ENCODE assay signal across 28 cellular contexts in the genomic region with DNA sequence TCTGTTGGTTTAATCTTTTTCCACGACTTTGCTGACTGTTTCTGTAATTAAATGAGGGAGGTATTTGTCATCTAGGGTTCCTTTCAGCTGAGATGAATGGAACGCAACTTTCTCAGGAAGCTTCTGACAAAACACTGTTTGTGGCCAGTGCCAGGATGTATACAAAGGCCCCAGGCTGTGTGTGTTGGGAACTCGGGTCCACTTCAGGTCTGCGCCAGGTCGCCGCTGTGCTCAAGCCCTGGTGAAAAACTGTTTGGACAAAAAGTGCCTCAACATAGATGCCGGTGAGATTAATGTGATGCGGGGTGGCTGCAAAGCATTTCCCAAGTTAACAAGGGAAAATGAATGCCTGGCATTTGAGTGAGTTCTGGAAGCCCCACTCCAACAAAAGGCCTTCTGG.
DNase-seq lines count a peak whose midpoint lies in the region; ATAC-seq, FAIRE-seq and TF ChIP-seq lines count a peak whose summit lies in the region.
"Had no signal": no experiment of that assay in that cellular context is flagged by ENCODE, and none has a peak within 500 bp of the region (broad histone marks: within the 10 kb centered on the region; RNA-seq: fewer than 3 reads in every experiment).

No MANE protein-coding gene starts in this region.

- no peaks in the 10 kb centered on the region for H3F3A ChIP-seq in GM23338 (replicated peaks; ENCODE audit: low read depth)

- 0 out of 2 replicates have a peak, but pooled peaks cover 8% of the 10 kb centered on the region for H3K4me1 ChIP-seq in GM23338 (ENCODE audit: insufficient read depth)
- H3K4me1 ChIP-seq in endothelial cell of umbilical vein (ENCODE audit: control insufficient read depth, extremely low read depth, insufficient read depth, low read length) = no peaks in the 10 kb centered on the region
- no peaks in the 10 kb centered on the region for H3K4me1 ChIP-seq in pancreas
- H3K4me1 ChIP-seq: gastrocnemius medialis, HAP-1, sigmoid colon had no signal

- POLR2A ChIA-PET in endothelial cell of umbilical vein (lab: Charles Lee) = no interaction called here

- no peak for TF ChIP-seq POLR2A in endothelial cell of umbilical vein (IDR thresholded peaks at IDR 0.05; ENCODE audit: low read depth, low read length)
- TF ChIP-seq POLR2A in erythroblast (IDR thresholded peaks at IDR 0.05; ENCODE audit: low read length) = no peak

- intact Hi-C loops in endothelial cell of umbilical vein (cut with micrococcal nuclease) (no loop called here), pancreas (cut with DNase I) (no loop called here)

- BruUV-seq in endothelial cell of umbilical vein (replicated peaks; lab: Mats Ljungman, UMichigan) = no TSS peak

- H3K27ac Mint-ChIP-seq in GM23338 = no peak overlapping the region
- H3K27ac Mint-ChIP-seq in stimulated activated memory B cell treated with anti-CD40 and anti-IgM and Interleukin-4, amounts not matched to agents 10 μg/mL and 1 μg/mL and 100 μg/mL, for 72 hours = no peak overlapping the region
- H3K27ac Mint-ChIP-seq: CD4-positive, CD25-positive, alpha-beta regulatory T cell; progenitor cell of endocrine pancreas; WTC11 had no signal

- no peak overlapping the region for H3K9ac ChIP-seq in endothelial cell of umbilical vein (replicated peaks; ENCODE audit: extremely low read depth, insufficient read depth, low read length)

- no peaks in the 10 kb centered on the region for H3K36me3 ChIP-seq in GM23338 (ENCODE audit: insufficient read depth)
- no peaks in the 10 kb centered on the region for H3K36me3 ChIP-seq in endothelial cell of umbilical vein (ENCODE audit: control insufficient read depth in 2 of 2, extremely low read depth in 1 of 2, insufficient read depth in 2 of 2, low read length in 2 of 2)
- H3K36me3 ChIP-seq in pancreas = no peaks in the 10 kb centered on the region
- H3K36me3 ChIP-seq: brain microvascular endothelial cell, gastrocnemius medialis, HAP-1, MG63, sigmoid colon had no signal

- TF ChIP-seq CTCF in GM23338 (conservative IDR thresholded peaks at IDR 0.05; ENCODE audit: low read depth in 2 of 2) = no peak
- no peak for TF ChIP-seq CTCF in endothelial cell of umbilical vein (IDR thresholded peaks at IDR 0.05; ENCODE audit: extremely low read depth in 1 of 2, insufficient read depth in 1 of 2, low read depth in 1 of 2, low read length in 2 of 2)
- TF ChIP-seq CTCF in pancreas (IDR thresholded peaks at IDR 0.05) = no peak

- H3K4me3 ChIP-seq in GM23338 (no peak overlapping the region), endothelial cell of umbilical vein (replicated peaks in 1 of 3; ENCODE audit: insufficient read depth in 1 of 3, low read depth in 1 of 3, low read length in 3 of 3) (no peak overlapping the region), pancreas (no peak overlapping the region)
- H3K4me3 ChIP-seq: gastrocnemius medialis, HAP-1, K562, MG63, sigmoid colon had no signal

- H3K27ac ChIP-seq in GM23338 (ENCODE audit: low read depth) (no peak overlapping the region), endothelial cell of umbilical vein (ENCODE audit: insufficient read depth, low read depth, low read length) (no peak overlapping the region), pancreas (no peak overlapping the region)
- H3K27ac ChIP-seq: brain microvascular endothelial cell, gastrocnemius medialis, sigmoid colon had no signal

- FAIRE-seq in endothelial cell of umbilical vein (lab: Jason Lieb, UNC) (no peak), pancreas (lab: Jason Lieb, UNC) (no peak)
- FAIRE-seq: K562 had no signal

- no peak overlapping the region for H3K4me3 Mint-ChIP-seq in GM23338
- no peak overlapping the region for H3K4me3 Mint-ChIP-seq in stimulated activated memory B cell treated with anti-CD40 and anti-IgM and Interleukin-4, amounts not matched to agents 10 μg/mL and 1 μg/mL and 100 μg/mL, for 72 hours
- H3K4me3 Mint-ChIP-seq: CD4-positive, CD25-positive, alpha-beta regulatory T cell; WTC11 had no signal

- no peak overlapping the region for H3K4me2 ChIP-seq in GM23338
- H3K4me2 ChIP-seq in endothelial cell of umbilical vein (ENCODE audit: insufficient read depth, low read length) = no peak overlapping the region

- H3K27me3 Mint-ChIP-seq in GM23338 (ENCODE audit: insufficient read depth, low read depth, poor library complexity) = peaks cover 4% of the 10 kb centered on the region
- peaks cover 27% of the 10 kb centered on the region for H3K27me3 Mint-ChIP-seq in stimulated activated memory B cell treated with anti-CD40 and anti-IgM and Interleukin-4, amounts not matched to agents 10 μg/mL and 1 μg/mL and 100 μg/mL, for 72 hours

- dilution Hi-C loops in endothelial cell of umbilical vein (cut with MboI; ENCODE audit: extremely low pct_ligation_motif_present, low sequenced_read_pairs) = no loop called here

- WGBS in pancreas, 2 donors = 68 to 71% methylated on average over 8 of the region's 8 CpGs

- H3K9me2 ChIP-seq in GM23338 (ENCODE audit: insufficient read depth) = no peaks in the 10 kb centered on the region

- no peaks in the 10 kb centered on the region for H3K9me3 Mint-ChIP-seq in GM23338
- H3K9me3 Mint-ChIP-seq in stimulated activated memory B cell treated with anti-CD40 and anti-IgM and Interleukin-4, amounts not matched to agents 10 μg/mL and 1 μg/mL and 100 μg/mL, for 72 hours = no peaks in the 10 kb centered on the region
- H3K9me3 Mint-ChIP-seq: WTC11 had no signal

- no peaks in the 10 kb centered on the region for H3K9me3 ChIP-seq in endothelial cell of umbilical vein (replicated peaks; ENCODE audit: control insufficient read depth, insufficient read depth, low read length)
- no peaks in the 10 kb centered on the region for H3K9me3 ChIP-seq in pancreas
- H3K9me3 ChIP-seq: gastrocnemius medialis, HAP-1, MG63, sigmoid colon had no signal

- peaks cover 4% of the 10 kb centered on the region; the same call in 1 of the 3 replicates for H3K4me1 Mint-ChIP-seq in GM23338
- H3K4me1 Mint-ChIP-seq in stimulated activated memory B cell treated with anti-CD40 and anti-IgM and Interleukin-4, amounts not matched to agents 10 μg/mL and 1 μg/mL and 100 μg/mL, for 72 hours = no peaks in the 10 kb centered on the region
- H3K4me1 Mint-ChIP-seq: CD4-positive, CD25-positive, alpha-beta regulatory T cell had no signal

- ATAC-seq in GM23338 (peak; percentile 48), pancreas (no peak), HG02884 (IDR thresholded peaks at IDR 0.05; ENCODE audit: unreplicated experiment) (no peak)
- peak; percentile 31 for ATAC-seq in stimulated activated memory B cell treated with anti-CD40 and anti-IgM and Interleukin-4, amounts not matched to agents 10 μg/mL and 1 μg/mL and 100 μg/mL, for 72 hours
- ATAC-seq: gastrocnemius medialis, left cardiac atrium, WTC11 had no signal

- H3K36me3 Mint-ChIP-seq in GM23338 (ENCODE audit: low read depth) = no peaks in the 10 kb centered on the region
- H3K36me3 Mint-ChIP-seq in stimulated activated memory B cell treated with anti-CD40 and anti-IgM and Interleukin-4, amounts not matched to agents 10 μg/mL and 1 μg/mL and 100 μg/mL, for 72 hours = no peaks in the 10 kb centered on the region
- H3K36me3 Mint-ChIP-seq: CD4-positive, CD25-positive, alpha-beta regulatory T cell; WTC11 had no signal

- H3K79me2 ChIP-seq in GM23338 (replicated peaks; ENCODE audit: insufficient read depth) (no peaks in the 10 kb centered on the region), endothelial cell of umbilical vein (ENCODE audit: control insufficient read depth, insufficient read depth, low read length) (no peaks in the 10 kb centered on the region)

- H3K9me1 ChIP-seq in endothelial cell of umbilical vein (replicated peaks; ENCODE audit: control insufficient read depth, extremely low read depth, insufficient read depth, low read length) = no peaks in the 10 kb centered on the region

- H2AFZ ChIP-seq in GM23338 = no peak overlapping the region
- no peak overlapping the region for H2AFZ ChIP-seq in endothelial cell of umbilical vein (ENCODE audit: low read depth, low read length)

- H3K27me3 ChIP-seq in GM23338 (ENCODE audit: insufficient read depth) (no peaks in the 10 kb centered on the region), endothelial cell of umbilical vein (ENCODE audit: control insufficient read depth in 2 of 2, insufficient read depth in 2 of 2, low read length in 2 of 2) (no peaks in the 10 kb centered on the region), pancreas (no peaks in the 10 kb centered on the region)
- H3K27me3 ChIP-seq: brain microvascular endothelial cell, gastrocnemius medialis, MG63, sigmoid colon had no signal

- DNase-seq in GM23338 (ENCODE audit: low spot score) = no peak
- peak; percentile 51 for DNase-seq in RPMI7951 (ENCODE audit: low read depth)
- DNase-seq in endothelial cell of umbilical vein (ENCODE audit: low read depth, low spot score) = peak; percentile 26
- DNase-seq in erythroblast (lab: John Stamatoyannopoulos, UW) = no peak
- no peak for DNase-seq in activated CD4-positive, alpha-beta T cell treated with anti-CD3 and anti-CD28 coated beads for 1 hour
- DNase-seq in pancreas = no peak
- DNase-seq: activated naive CD4-positive, alpha-beta T cell treated with Interleukin-2 at 50 U/mL for 16 hours; brain microvascular endothelial cell; CD4-positive, CD25-positive, alpha-beta regulatory T cell; effector memory CD4-positive, alpha-beta T cell; gastrocnemius medialis; left cardiac atrium; mammary epithelial cell; MG63; NCI-H1436; NCI-H2081 treated with DMSO at 0.1 percent for 48 hours; NCI-H748 treated with DMSO at 0.1 percent for 48 hours; SHP77; sigmoid colon; stimulated activated CD4-positive, alpha-beta T cell treated with anti-CD3 and anti-CD28 coated beads, Interleukin-4, amount 100 ng/mL, for 24 hours; stimulated activated naive CD4-positive, alpha-beta T cell; T-helper 9 cell had no signal

- CTCF ChIA-PET in endothelial cell of umbilical vein (lab: Charles Lee) = no interaction called here

- H4K20me1 ChIP-seq in GM23338 (replicated peaks; ENCODE audit: insufficient read depth) (no peaks in the 10 kb centered on the region), endothelial cell of umbilical vein (replicated peaks; ENCODE audit: control insufficient read depth, extremely low read depth, insufficient read depth, low read length) (no peaks in the 10 kb centered on the region)

TF ChIP-seq in endothelial cell of umbilical vein, 7 proteins besides CTCF, POLR2A, EP300 and RAD21:
- TF ChIP-seq JUN (IDR thresholded peaks at IDR 0.05; ENCODE audit: borderline replicate concordance, insufficient read depth, insufficient read length, low read depth) (no peak), FOS (IDR thresholded peaks at IDR 0.05; ENCODE audit: borderline replicate concordance, insufficient read depth, low read length) (no peak), EZH2 (IDR thresholded peaks at IDR 0.05; ENCODE audit: borderline replicate concordance, low read depth, low read length, severe bottlenecking) (no peak), MYC (IDR thresholded peaks at IDR 0.05; ENCODE audit: low read depth, low read length) (no peak), GATA2 (IDR thresholded peaks at IDR 0.05; ENCODE audit: insufficient read depth, insufficient read length, low read depth, low read length) (no peak), POLR2AphosphoS5 (IDR thresholded peaks at IDR 0.05; ENCODE audit: insufficient read depth, low read depth, low read length) (no peak), MAX (IDR thresholded peaks at IDR 0.05; ENCODE audit: insufficient read depth, insufficient read length) (no peak)
TF ChIP-seq in endothelial cell of umbilical vein: peak in this region for 0.

Comparison
In these comparisons a context has a peak if more than half of its experiments do, and no peak if none do; other contexts are left out.
1. ATAC-seq: peak in GM23338 (single experiment) and stimulated activated memory B cell treated with anti-CD40 and anti-IgM and Interleukin-4, amounts not matched to agents 10 μg/mL and 1 μg/mL and 100 μg/mL, for 72 hours (single experiment); none in pancreas (0 of 4) and HG02884 (single experiment).
2. DNase-seq: peak in RPMI7951 (single experiment) and endothelial cell of umbilical vein (single experiment); none in GM23338 (single experiment), erythroblast (0 of 2), activated CD4-positive, alpha-beta T cell treated with anti-CD3 and anti-CD28 coated beads for 1 hour (single experiment) and pancreas (0 of 6).